ENCODE assay signal across 8 cellular contexts in the genomic region with DNA sequence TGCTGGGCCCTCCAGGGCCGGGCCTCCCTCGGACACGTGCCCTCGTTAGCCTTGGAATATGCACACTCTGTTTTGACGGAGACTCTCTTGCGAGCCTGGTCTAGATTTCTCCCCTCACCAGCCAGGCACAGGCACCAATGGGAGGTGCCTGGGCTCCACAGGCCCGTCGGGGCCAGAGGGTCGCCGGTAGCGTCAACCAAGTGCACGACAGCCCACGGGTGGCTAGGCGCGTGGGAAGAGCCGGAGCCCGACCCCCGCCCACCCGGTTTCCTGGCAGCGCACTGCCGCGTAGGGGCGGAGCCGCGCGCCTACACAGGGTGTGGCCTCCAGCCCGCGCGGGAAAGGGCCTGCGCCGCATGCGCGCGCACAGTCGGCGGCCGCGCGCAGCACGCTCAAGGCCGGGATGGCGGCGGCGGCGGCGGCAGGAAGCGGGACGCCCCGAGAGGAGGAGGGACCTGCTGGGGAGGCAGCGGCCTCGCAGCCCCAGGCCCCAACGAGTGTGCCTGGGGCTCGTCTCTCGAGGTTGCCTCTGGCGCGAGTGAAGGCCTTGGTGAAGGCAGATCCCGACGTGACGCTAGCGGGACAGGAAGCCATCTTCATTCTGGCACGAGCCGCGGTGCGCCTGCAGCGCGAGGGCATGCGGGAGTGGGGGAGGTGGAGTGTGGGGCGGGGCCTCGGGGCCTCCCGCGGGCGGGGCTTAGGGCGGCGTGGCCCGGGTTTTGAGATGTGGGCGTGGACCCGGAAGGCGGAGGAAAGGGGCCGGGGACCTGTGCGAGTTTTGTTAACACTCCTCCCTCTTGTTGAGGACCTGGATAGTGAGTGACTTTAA. TPM values are rescaled to one million over a fixed set of nuclear protein-coding genes. Genes with fewer than 3 reads are reported as not detected.
DNase-seq lines count a peak whose midpoint lies in the region; ATAC-seq and TF ChIP-seq lines count a peak whose summit lies in the region.

POLE4 (plus strand) TSS at position 367 of the 829 bp plus-strand sequence; CDS start at position 404, 37 bp downstream.

- peak within 1 kb of the TSS; percentile 71 for H3K4me3 ChIP-seq in BJ (ENCODE audit: low read depth, low read length)
- peak within 1 kb of the TSS; percentile 45 for H3K4me3 ChIP-seq in colonic mucosa

- H3K4me1 ChIP-seq in colonic mucosa = no peaks in the 10 kb centered on the region

- no peaks in the 10 kb centered on the region for H3K9me3 ChIP-seq in colonic mucosa

- H3K27me3 ChIP-seq in BJ (ENCODE audit: control insufficient read depth, insufficient read depth, low read length) = no peaks in the 10 kb centered on the region
- H3K27me3 ChIP-seq in colonic mucosa = no peaks in the 10 kb centered on the region
- H3K27me3 ChIP-seq in layer of hippocampus (ENCODE audit: control insufficient read depth, insufficient read depth, low read length) = no peaks in the 10 kb centered on the region

- H3K27ac ChIP-seq in colonic mucosa (peak within 1 kb of the TSS; percentile 76), layer of hippocampus (ENCODE audit: low read depth, low read length) (peak within 1 kb of the TSS; percentile 92)

- DNase-seq in BJ (ENCODE audit: low read depth) (peak; percentile 30), GM19240 (ENCODE audit: insufficient read length, low spot score) (peak; percentile 51), NCI-H526 (lab: John Stamatoyannopoulos, UW) (peak; percentile 67 to 92), colonic mucosa (peak; percentile 95)
- peak; percentile 96 for DNase-seq in activated CD4-positive, alpha-beta T cell treated with anti-CD3 and anti-CD28 coated beads for 48 hours
- peak; percentile 85 to 93 (median 92) for DNase-seq in stimulated activated CD4-positive, alpha-beta T cell treated with anti-CD3 and anti-CD28 coated beads, Interleukin-1b, Interleukin-23, amount 100 ng/mL, for 24 hours (ENCODE audit: low read depth in 4 of 4, low spot score in 1 of 4)

- H3K36me3 ChIP-seq in BJ (ENCODE audit: control insufficient read depth, insufficient read depth, low read length) (peaks cover 1% of the 10 kb centered on the region; the same call in 1 of the 2 replicates), colonic mucosa (no peaks in the 10 kb centered on the region)

- peak; percentile 86 for ATAC-seq in HG03457 (IDR thresholded peaks at IDR 0.05; ENCODE audit: unreplicated experiment)

- CTCF ChIA-PET in BJ (lab: Yijun Ruan, JAX) = no interaction called here

- POLR2A ChIA-PET in BJ (lab: Charles Lee) = no interaction called here

- TF ChIP-seq CTCF in BJ (IDR thresholded peaks at IDR 0.05; ENCODE audit: insufficient read depth, low read depth, low read length) (no peak), colonic mucosa (IDR thresholded peaks at IDR 0.05) (no peak)

- intact Hi-C loops in colonic mucosa (cut with DNase I) = no loop called here

- H3K9ac ChIP-seq in colonic mucosa (ENCODE audit: low read depth in 2 of 2, low read length in 2 of 2) = peak within 1 kb of the TSS; percentile 49 to 88

RNA-seq across cellular contexts. Expression of gene POLE4, which starts in this region (rescaled TPM):
- polyA plus RNA-seq in BJ (2011; rRNA removed) = 32.2 and 54.0 TPM in 2 replicates
- 5.3 and 13.3 TPM in 2 replicates for polyA minus RNA-seq in BJ (2011; rRNA and poly(A)+ RNA removed)
- 10 to 100 TPM; 59.2 to 61.8 TPM for total RNA-seq in colonic mucosa

Comparison
In these comparisons a context has a peak if more than half of its experiments do, and no peak if none do; other contexts are left out.
1. Peak in every context shown above with its lines: DNase-seq, ATAC-seq, H3K4me3 ChIP-seq and H3K27ac ChIP-seq.
2. DNase-seq: peak in every context shown above with its lines; median percentile 96 in activated CD4-positive, alpha-beta T cell treated with anti-CD3 and anti-CD28 coated beads for 48 hours; 95 in colonic mucosa; 92 in stimulated activated CD4-positive, alpha-beta T cell treated with anti-CD3 and anti-CD28 coated beads, Interleukin-1b, Interleukin-23, amount 100 ng/mL, for 24 hours; 80 in NCI-H526; 51 in GM19240; 30 in BJ.